10 cellular contexts compared by ENCODE assay signal in genomic region chr7:144321807-144322206, GRCh38. TPM values are rescaled to one million over a fixed set of nuclear protein-coding genes. Genes with fewer than 3 reads are reported as not detected.
"Had no signal": no experiment of that assay in that cellular context is flagged by ENCODE, and none has a peak within 500 bp of the region (broad histone marks: within the 10 kb centered on the region; RNA-seq: fewer than 3 reads in every experiment).

No MANE protein-coding gene starts in this region.

RNA-seq across cellular contexts. Expression of gene OR2A1, which starts 9.6 kb away (rescaled TPM):
- total RNA-seq: activated naive CD4-positive, alpha-beta T cell treated with anti-CD3 and anti-CD28 coated beads, Interleukin-2, amount 50 U/mL, for 72 hours; activated T-cell treated with anti-CD3 and anti-CD28 coated beads, Interleukin-2, amount 50 U/mL, for 72 hours; astrocyte; bronchial epithelial cell; cerebellum; endodermal cell; esophagus mucosa; glomerular endothelial cell; T-helper 1 cell treated with Interleukin-12 subunit alpha and Interleukin-12 subunit beta and Interleukin-4 antibody, amounts not matched to agents 30 ng/mL and 1 ng/mL, for 36 hours had no signal

RNA-seq across cellular contexts. Expression of gene CTAGE8, which starts 52.7 kb away (rescaled TPM):
- total RNA-seq: cardiac septum, cerebellum, glomerular endothelial cell had no signal

RNA-seq across cellular contexts. Expression of gene OR2A7, which starts 57.2 kb away (rescaled TPM):
- total RNA-seq: cardiac septum had no signal
